In the genomic region with DNA sequence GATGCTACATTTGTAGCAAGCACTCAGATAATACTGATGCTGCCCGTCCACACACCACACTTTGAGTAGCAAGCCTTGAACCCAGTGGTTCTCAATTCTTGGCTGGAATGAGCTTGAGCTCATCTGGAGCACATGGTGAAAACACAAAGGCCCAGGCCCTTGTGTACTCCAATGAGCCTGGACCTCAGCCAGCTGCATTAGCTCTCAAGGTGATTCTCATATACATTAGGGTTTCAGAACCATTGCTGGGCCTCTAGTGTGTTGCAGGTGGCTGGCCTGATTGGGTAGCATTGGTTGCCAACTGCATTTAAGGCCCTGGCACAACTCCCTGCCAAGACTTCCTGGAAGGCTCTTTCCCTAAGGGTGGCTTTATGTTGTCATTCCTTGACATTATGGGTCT, we compare ENCODE assay signal across 15 cellular contexts.
"Had no signal": no experiment of that assay in that cellular context is flagged by ENCODE, and none has a peak within 500 bp of the region (broad histone marks: within the 10 kb centered on the region; RNA-seq: fewer than 3 reads in every experiment).

No MANE protein-coding gene starts in this region.

- H3K4me3 ChIP-seq: lower lobe of right lung, pancreas, stomach, thoracic aorta had no signal

- H3K27ac ChIP-seq: lower lobe of right lung, pancreas, stomach, thoracic aorta had no signal

- FAIRE-seq: pancreas, urothelium cell line had no signal

- H3K27me3 ChIP-seq: pancreas, stomach had no signal

- DNase-seq: activated CD4-positive, alpha-beta T cell treated with anti-CD3 and anti-CD28 coated beads, Interleukin-2, amount 10 ng/mL, durations not matched to agents 24 days and 14 days; activated naive CD4-positive, alpha-beta T cell; aorta; endodermal cell; erythroblast; hypothalamus; lower lobe of right lung; naive B cell; pancreas; stimulated activated CD4-positive, alpha-beta T cell treated with anti-CD3 and anti-CD28 coated beads, Interleukin-15, amount 100 ng/mL, for 24 hours; stimulated activated CD4-positive, alpha-beta T cell treated with anti-CD3 and anti-CD28 coated beads, Interleukin-4, amount 100 ng/mL, for 24 hours; stomach had no signal

- H3K4me1 ChIP-seq: pancreas had no signal

- ATAC-seq: lower lobe of right lung, pancreas, WTC11 had no signal

- H3K9me3 ChIP-seq: lower lobe of right lung, pancreas, stomach, thoracic aorta had no signal

- H3K36me3 ChIP-seq: lower lobe of right lung, pancreas, stomach, thoracic aorta had no signal
